8 cellular contexts compared by ENCODE assay signal in genomic region chr2:70190413-70191243, GRCh38. TPM values are rescaled to one million over a fixed set of nuclear protein-coding genes. Genes with fewer than 3 reads are reported as not detected.
DNase-seq lines count a peak whose midpoint lies in the region; ATAC-seq and TF ChIP-seq lines count a peak whose summit lies in the region.

C2orf42 (minus strand) TSS chr2:70191019; CDS start chr2:70181985, 9,034 bp downstream.

- peaks cover 0 to 3% (median 0%) of the 10 kb centered on the region in 7 donors for H3K27me3 ChIP-seq in heart right ventricle
- H3K27me3 ChIP-seq in upper lobe of right lung = no peaks in the 10 kb centered on the region

- peaks cover 0 to 15% (median 4%) of the 10 kb centered on the region in 9 donors for H3K4me1 ChIP-seq in heart right ventricle
- H3K4me1 ChIP-seq in upper lobe of right lung = no peaks in the 10 kb centered on the region

- ATAC-seq in HG02870 (IDR thresholded peaks at IDR 0.05; ENCODE audit: unreplicated experiment) (peak; percentile 81), heart right ventricle (peak; percentile 97 to 99 (median 98)), upper lobe of right lung (peak; percentile 99)

- no peak for TF ChIP-seq CTCF in GM13976 (IDR thresholded peaks at IDR 0.05; ENCODE audit: borderline replicate concordance, control extremely low read depth, extremely low read depth, insufficient read depth, missing control alignments)
- TF ChIP-seq CTCF in heart right ventricle (IDR thresholded peaks at IDR 0.05) = peak in 3 of 9 donors; percentile 17 to 32 (median 25)
- TF ChIP-seq CTCF in upper lobe of right lung (IDR thresholded peaks at IDR 0.05) = peak; percentile 19

- 0 to 1% methylated on average over 61 of the region's 61 CpGs for WGBS in heart right ventricle, 2 donors

- intact Hi-C loops in T-helper 1 cell treated with Interleukin-12 subunit alpha and Interleukin-12 subunit beta and Interleukin-4 antibody, amounts not matched to agents 30 ng/mL and 1 ng/mL, for 36 hours (cut with micrococcal nuclease) = loop anchor here (1.0 to 2.0 kb wide), 14 partner anchors 20 to 1036 kb away; partner anchors contain the start of genes GFPT1, GMCL1, PAIP2B and PCYOX1
- intact Hi-C loops in heart right ventricle (cut with DNase I) (loop anchor here in 5 of 10 donors (1.0 to 10.0 kb wide), 5 partner anchors 20 to 114 kb away; partner anchors contain the start of genes TIA1 (in 3 of the 5), FAM136A (in 1 of the 5) and SNRPG (in 1 of the 5)), posterior vena cava (cut with DNase I) (no loop called here), upper lobe of right lung (cut with DNase I) (no loop called here)

- in situ Hi-C loops in GM13976 (cut with MboI; ENCODE audit: low sequenced_read_pairs, unreplicated experiment) = no loop called here

- peak; percentile 97 for DNase-seq in GM13976 (ENCODE audit: low spot score)
- DNase-seq in NCI-H146 treated with DMSO at 0.1 percent for 48 hours (lab: John Stamatoyannopoulos, UW; ENCODE audit: unreplicated experiment) = peak; percentile 92
- peak; percentile 98 for DNase-seq in amniotic epithelial cell (ENCODE audit: low read depth)
- DNase-seq in heart right ventricle = peak; percentile 93 to 97
- peak; percentile 98 for DNase-seq in posterior vena cava (ENCODE audit: low spot score)
- DNase-seq in upper lobe of right lung = peak; percentile 97

- H3K4me3 ChIP-seq in heart right ventricle = peak within 1 kb of the TSS; percentile 71 to 91 (median 76)
- H3K4me3 ChIP-seq in upper lobe of right lung = peak within 1 kb of the TSS; percentile 94

- H3K9me3 ChIP-seq in heart right ventricle = no peaks in the 10 kb centered on the region
- no peaks in the 10 kb centered on the region for H3K9me3 ChIP-seq in upper lobe of right lung

- H3K36me3 ChIP-seq in heart right ventricle (no peaks in the 10 kb centered on the region), upper lobe of right lung (no peaks in the 10 kb centered on the region)

- H3K27ac ChIP-seq in heart right ventricle (peak within 1 kb of the TSS; percentile 83 to 95 (median 92)), upper lobe of right lung (peak within 1 kb of the TSS; percentile 96)

RNA-seq across cellular contexts. Expression of gene C2orf42, which starts in this region (rescaled TPM):
- 24.0 and 32.1 TPM in 2 replicates for total RNA-seq in T-helper 1 cell treated with Interleukin-12 subunit alpha and Interleukin-12 subunit beta and Interleukin-4 antibody, amounts not matched to agents 30 ng/mL and 1 ng/mL, for 36 hours
- total RNA-seq in heart right ventricle (10 to 100 TPM in 4 of 10 donors, 1 to 10 TPM in 6; 7.3 to 15.5 (median 9.7) TPM), posterior vena cava (10 to 100 TPM; 13.1 to 17.8 TPM), upper lobe of right lung (9.6 TPM)
- 1 to 10 TPM; 3.8 to 5.6 TPM for polyA plus RNA-seq in heart right ventricle

Comparison
In these comparisons a context has a peak if more than half of its experiments do, and no peak if none do; other contexts are left out.
1. Peak in every context shown above with its lines: DNase-seq, ATAC-seq, H3K4me3 ChIP-seq and H3K27ac ChIP-seq.